ENCODE assay signal across 10 cellular contexts in the genomic region with DNA sequence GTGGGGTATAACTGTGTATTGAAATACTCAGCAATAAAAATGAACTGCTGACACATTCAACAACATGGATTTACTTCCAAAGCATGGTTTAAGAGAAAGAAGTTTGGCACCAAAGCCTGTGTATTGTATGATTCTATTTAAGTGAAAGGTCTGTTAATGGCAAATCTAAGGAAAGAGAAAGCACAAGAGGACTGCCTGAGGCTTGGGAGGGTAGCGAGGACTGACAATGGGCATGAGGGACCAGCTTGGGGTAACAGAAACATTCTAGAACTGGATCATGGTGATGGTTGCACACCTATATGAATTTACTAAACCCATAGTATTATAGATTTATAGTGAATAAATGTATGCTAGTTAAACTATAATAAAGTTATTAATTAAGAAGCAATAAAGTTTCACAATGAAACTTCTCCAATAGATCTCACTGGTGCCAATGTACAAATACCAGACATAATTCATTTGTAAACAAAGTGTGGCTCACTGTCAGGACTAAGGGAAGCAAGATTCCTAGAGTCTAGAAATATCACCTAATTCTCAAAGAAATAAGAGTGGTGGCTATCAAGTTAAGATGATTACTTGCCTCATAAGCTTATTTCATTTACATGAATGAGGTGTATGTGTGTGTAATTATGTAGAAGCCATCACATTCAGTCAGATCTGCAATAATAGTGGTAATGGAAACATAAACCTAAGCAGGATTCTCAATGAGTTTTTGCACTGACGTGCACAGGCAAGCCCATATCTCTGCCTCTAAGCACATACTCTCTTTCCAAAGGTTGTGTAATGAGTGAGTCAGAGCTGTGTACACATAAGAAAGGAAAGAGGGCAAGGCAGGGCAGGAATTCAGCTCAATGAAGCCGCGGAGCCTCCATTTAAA.
DNase-seq lines count a peak whose midpoint lies in the region; ATAC-seq and FAIRE-seq lines count a peak whose summit lies in the region.
"Had no signal": no experiment of that assay in that cellular context is flagged by ENCODE, and none has a peak within 500 bp of the region (broad histone marks: within the 10 kb centered on the region; RNA-seq: fewer than 3 reads in every experiment).

No MANE protein-coding gene starts in this region.

- H3K27me3 Mint-ChIP-seq in activated CD4-positive, alpha-beta memory T cell treated with anti-CD3 and anti-CD28 coated beads for 36 hours = no peaks in the 10 kb centered on the region

- DNase-seq in HPDE6-E6E7 (ENCODE audit: extremely low spot score) (peak; percentile 67), NCI-H748 (lab: John Stamatoyannopoulos, UW; ENCODE audit: unreplicated experiment) (peak; percentile 92), fibroblast of peridontal ligament (ENCODE audit: extremely low read depth) (peak; percentile 92), small intestine (peak; percentile 96), hippocampal formation (lab: John Stamatoyannopoulos, UW) (no peak)
- no peak for DNase-seq in activated CD4-positive, alpha-beta memory T cell treated with anti-CD3 and anti-CD28 coated beads for 36 hours
- DNase-seq in activated CD4-positive, CD25-positive, alpha-beta regulatory T cell treated with anti-CD3 and anti-CD28 coated beads, Interleukin-2, amount 50 U/mL, for 72 hours = no peak
- DNase-seq: activated CD4-positive, CD25-positive, alpha-beta regulatory T cell had no signal

- peak overlapping the region; percentile 62 to 64 for H3K27ac ChIP-seq in small intestine (ENCODE audit: low read depth in 1 of 2, low read length in 1 of 2)

- no peak overlapping the region for H3K4me3 ChIP-seq in small intestine (ENCODE audit: low read depth in 1 of 2, low read length in 2 of 2)

- no peaks in the 10 kb centered on the region for H3K36me3 Mint-ChIP-seq in activated CD4-positive, alpha-beta memory T cell treated with anti-CD3 and anti-CD28 coated beads for 36 hours

- intact Hi-C loops in activated CD4-positive, alpha-beta memory T cell treated with anti-CD3 and anti-CD28 coated beads for 36 hours (cut with micrococcal nuclease) = no loop called here

- H3K27me3 ChIP-seq in small intestine (ENCODE audit: control insufficient read depth in 2 of 2, insufficient read depth in 2 of 2, low read length in 2 of 2) = no peaks in the 10 kb centered on the region

- H3K4me3 Mint-ChIP-seq in activated CD4-positive, alpha-beta memory T cell treated with anti-CD3 and anti-CD28 coated beads for 36 hours = no peak overlapping the region

- CTCF ChIA-PET in activated CD4-positive, alpha-beta memory T cell treated with anti-CD3 and anti-CD28 coated beads for 36 hours (lab: Charles Lee) = no interaction called here

- POLR2A ChIA-PET in activated CD4-positive, alpha-beta memory T cell treated with anti-CD3 and anti-CD28 coated beads for 36 hours (lab: Charles Lee) = no interaction called here

- H3K9me3 Mint-ChIP-seq in activated CD4-positive, alpha-beta memory T cell treated with anti-CD3 and anti-CD28 coated beads for 36 hours = peaks cover 6% of the 10 kb centered on the region

- H3K27ac Mint-ChIP-seq in activated CD4-positive, alpha-beta memory T cell treated with anti-CD3 and anti-CD28 coated beads for 36 hours = no peak overlapping the region

- ATAC-seq in HG02571 (IDR thresholded peaks at IDR 0.05; ENCODE audit: unreplicated experiment) = no peak
- ATAC-seq: HCT116 had no signal

- H3K4me1 Mint-ChIP-seq in activated CD4-positive, alpha-beta memory T cell treated with anti-CD3 and anti-CD28 coated beads for 36 hours (ENCODE audit: low read depth) = no peaks in the 10 kb centered on the region

- H3K36me3 ChIP-seq in small intestine (ENCODE audit: control insufficient read depth in 2 of 2, insufficient read depth in 2 of 2, low read length in 2 of 2) = no peaks in the 10 kb centered on the region

- H3K9me3 ChIP-seq in small intestine (ENCODE audit: control insufficient read depth, low read depth) = no peaks in the 10 kb centered on the region

- no peak for FAIRE-seq in small intestine (lab: Jason Lieb, UNC)

- 22 to 59% (median 39%) methylated on average over 4 of the region's 4 CpGs for WGBS in small intestine, 3 donors

- H3K4me1 ChIP-seq in small intestine (ENCODE audit: control insufficient read depth in 2 of 2, insufficient read depth in 1 of 2, low read depth in 1 of 2, low read length in 1 of 2) = no peaks in the 10 kb centered on the region

Comparison
In these comparisons a context has a peak if more than half of its experiments do, and no peak if none do; other contexts are left out.
1. DNase-seq: peak in HPDE6-E6E7 (single experiment), NCI-H748 (single experiment), fibroblast of peridontal ligament (single experiment) and small intestine (single experiment); none in activated CD4-positive, alpha-beta memory T cell treated with anti-CD3 and anti-CD28 coated beads for 36 hours (single experiment), activated CD4-positive, CD25-positive, alpha-beta regulatory T cell treated with anti-CD3 and anti-CD28 coated beads, Interleukin-2, amount 50 U/mL, for 72 hours (single experiment) and hippocampal formation (0 of 2).